Comparison of ENCODE assay signal across 8 cellular contexts in the genomic region with DNA sequence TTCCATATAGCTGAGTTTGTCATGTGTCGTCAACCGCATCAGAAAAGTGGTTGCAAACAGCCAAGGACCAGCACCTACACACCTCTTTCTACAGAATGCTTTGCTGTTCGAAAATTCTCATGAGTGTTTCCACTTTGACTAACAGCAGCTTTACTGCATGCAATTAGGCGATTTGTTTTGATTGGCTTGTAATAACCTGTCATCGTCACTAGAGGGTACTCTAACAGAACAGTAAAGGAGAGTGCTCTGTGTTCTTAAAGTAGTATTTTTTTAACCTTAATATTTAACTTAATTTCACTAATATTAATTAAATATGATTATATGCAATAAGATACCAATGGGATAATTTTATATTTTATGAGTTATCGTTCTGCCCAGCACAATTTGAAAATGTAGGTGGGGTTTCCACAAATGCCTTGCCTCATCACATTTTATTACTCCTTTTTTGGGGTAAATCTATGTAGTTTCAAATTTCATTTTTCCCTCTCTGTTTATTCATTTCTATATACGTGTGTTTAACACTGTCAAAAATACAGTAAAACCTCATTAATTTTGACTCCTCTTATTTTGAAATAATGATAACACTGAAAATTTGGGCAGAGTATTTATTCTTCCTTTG.
DNase-seq lines count a peak whose midpoint lies in the region; ATAC-seq and TF ChIP-seq lines count a peak whose summit lies in the region.

No MANE protein-coding gene starts in this region.

- H3K4me1 Mint-ChIP-seq in T-helper 2 cell treated with Interferon-gamma antibody and Interleukin-4, amounts not matched to agents 5 μg/mL and 100 μg/mL, for 36 hours (ENCODE audit: low read depth), result no peaks in the 10 kb centered on the region

- no peaks in the 10 kb centered on the region for H3K9me3 ChIP-seq in breast epithelium
- H3K9me3 ChIP-seq in liver (ENCODE audit: control insufficient read depth in 4 of 4, low read length in 3 of 4), result no peaks in the 10 kb centered on the region

- H3K27ac Mint-ChIP-seq in T-helper 2 cell treated with Interferon-gamma antibody and Interleukin-4, amounts not matched to agents 5 μg/mL and 100 μg/mL, for 36 hours, result no peak overlapping the region

- H3K9ac ChIP-seq in liver (ENCODE audit: low read depth in 1 of 2, low read length in 2 of 2), result no peak overlapping the region

- no peaks in the 10 kb centered on the region for H3K36me3 ChIP-seq in breast epithelium
- H3K36me3 ChIP-seq in liver (ENCODE audit: control insufficient read depth in 4 of 4, insufficient read depth in 3 of 4, low read depth in 1 of 4, low read length in 3 of 4), result no peaks in the 10 kb centered on the region

- TF ChIP-seq RAD21 in liver (IDR thresholded peaks at IDR 0.05), result peak; percentile 82 to 87

- H3K4me3 ChIP-seq in breast epithelium, result no peak overlapping the region
- H3K4me3 ChIP-seq in liver (ENCODE audit: low read depth in 1 of 3, low read length in 3 of 3), result no peak overlapping the region

- ATAC-seq in GM19438 (IDR thresholded peaks at IDR 0.05; ENCODE audit: low read depth, unreplicated experiment) (peak; percentile 78), HG03432 (IDR thresholded peaks at IDR 0.05; ENCODE audit: unreplicated experiment) (peak; percentile 91)

- TF ChIP-seq POLR2A in breast epithelium (IDR thresholded peaks at IDR 0.05), result no peak

- no peaks in the 10 kb centered on the region for H3K36me3 Mint-ChIP-seq in T-helper 2 cell treated with Interferon-gamma antibody and Interleukin-4, amounts not matched to agents 5 μg/mL and 100 μg/mL, for 36 hours (ENCODE audit: low read depth)

- H3K4me3 Mint-ChIP-seq in T-helper 2 cell treated with Interferon-gamma antibody and Interleukin-4, amounts not matched to agents 5 μg/mL and 100 μg/mL, for 36 hours, result no peak overlapping the region

- 5% methylated on average over 7 of the region's 7 CpGs for WGBS in liver

- DNase-seq in DMS153 treated with DMSO at 0.1 percent for 48 hours (lab: John Stamatoyannopoulos, UW; ENCODE audit: unreplicated experiment), result peak; percentile 60
- DNase-seq in NCI-H524 treated with DMSO at 0.1 percent for 48 hours (lab: John Stamatoyannopoulos, UW), result peak; percentile 45
- no peak for DNase-seq in breast epithelium (ENCODE audit: low spot score in 2 of 2)
- DNase-seq in activated CD4-positive, alpha-beta T cell treated with anti-CD3 and anti-CD28 coated beads for 4 hours, result no peak
- DNase-seq in T-helper 2 cell treated with Interferon-gamma antibody and Interleukin-4, amounts not matched to agents 5 μg/mL and 100 μg/mL, for 36 hours (ENCODE audit: low spot score), result no peak

- H3K27me3 ChIP-seq in breast epithelium (no peaks in the 10 kb centered on the region), liver (ENCODE audit: control insufficient read depth in 4 of 4, insufficient read depth in 4 of 4, low read length in 3 of 4) (no peaks in the 10 kb centered on the region)

- H3K4me1 ChIP-seq in breast epithelium (no peaks in the 10 kb centered on the region), liver (ENCODE audit: control insufficient read depth in 4 of 4, insufficient read depth in 4 of 4, low read length in 3 of 4) (peaks cover 0 to 6% (median 0%) of the 10 kb centered on the region in 4 donors)

- peak; percentile 48 to 53 (median 48) for TF ChIP-seq CTCF in breast epithelium (IDR thresholded peaks at IDR 0.05)
- TF ChIP-seq CTCF in liver (IDR thresholded peaks at IDR 0.05; ENCODE audit: low read depth, low read length, missing input control), result peak; percentile 77

- no peaks in the 10 kb centered on the region for H3K27me3 Mint-ChIP-seq in T-helper 2 cell treated with Interferon-gamma antibody and Interleukin-4, amounts not matched to agents 5 μg/mL and 100 μg/mL, for 36 hours (ENCODE audit: low read depth)

- intact Hi-C loops in breast epithelium (cut with DNase I; ENCODE audit: low total_unique reads), result loop anchor here (5.0 kb wide), 1 partner anchor 1363 kb away; no protein-coding TSS in a partner anchor

- H3K9me3 Mint-ChIP-seq in T-helper 2 cell treated with Interferon-gamma antibody and Interleukin-4, amounts not matched to agents 5 μg/mL and 100 μg/mL, for 36 hours, result no peaks in the 10 kb centered on the region

- H3K27ac ChIP-seq in breast epithelium (no peak overlapping the region), liver (ENCODE audit: low read depth in 1 of 2, low read length in 2 of 2) (no peak overlapping the region)

TF ChIP-seq in liver, 16 proteins besides CTCF, POLR2A, EP300 and RAD21:
- TF ChIP-seq HNF4A (conservative IDR thresholded peaks at IDR 0.05) (no peak), GABPA (IDR thresholded peaks at IDR 0.05 in 1 of 2, conservative IDR thresholded peaks at IDR 0.05 in 1 of 2) (no peak), EGR1 (IDR thresholded peaks at IDR 0.05; ENCODE audit: low read depth in 2 of 2) (no peak), SP1 (IDR thresholded peaks at IDR 0.05) (no peak), RXRA (IDR thresholded peaks at IDR 0.05) (no peak), FOXA1 (IDR thresholded peaks at IDR 0.05) (no peak), YY1 (IDR thresholded peaks at IDR 0.05) (no peak), FOXA2 (IDR thresholded peaks at IDR 0.05) (no peak)
- TF ChIP-seq, protein P1, sequence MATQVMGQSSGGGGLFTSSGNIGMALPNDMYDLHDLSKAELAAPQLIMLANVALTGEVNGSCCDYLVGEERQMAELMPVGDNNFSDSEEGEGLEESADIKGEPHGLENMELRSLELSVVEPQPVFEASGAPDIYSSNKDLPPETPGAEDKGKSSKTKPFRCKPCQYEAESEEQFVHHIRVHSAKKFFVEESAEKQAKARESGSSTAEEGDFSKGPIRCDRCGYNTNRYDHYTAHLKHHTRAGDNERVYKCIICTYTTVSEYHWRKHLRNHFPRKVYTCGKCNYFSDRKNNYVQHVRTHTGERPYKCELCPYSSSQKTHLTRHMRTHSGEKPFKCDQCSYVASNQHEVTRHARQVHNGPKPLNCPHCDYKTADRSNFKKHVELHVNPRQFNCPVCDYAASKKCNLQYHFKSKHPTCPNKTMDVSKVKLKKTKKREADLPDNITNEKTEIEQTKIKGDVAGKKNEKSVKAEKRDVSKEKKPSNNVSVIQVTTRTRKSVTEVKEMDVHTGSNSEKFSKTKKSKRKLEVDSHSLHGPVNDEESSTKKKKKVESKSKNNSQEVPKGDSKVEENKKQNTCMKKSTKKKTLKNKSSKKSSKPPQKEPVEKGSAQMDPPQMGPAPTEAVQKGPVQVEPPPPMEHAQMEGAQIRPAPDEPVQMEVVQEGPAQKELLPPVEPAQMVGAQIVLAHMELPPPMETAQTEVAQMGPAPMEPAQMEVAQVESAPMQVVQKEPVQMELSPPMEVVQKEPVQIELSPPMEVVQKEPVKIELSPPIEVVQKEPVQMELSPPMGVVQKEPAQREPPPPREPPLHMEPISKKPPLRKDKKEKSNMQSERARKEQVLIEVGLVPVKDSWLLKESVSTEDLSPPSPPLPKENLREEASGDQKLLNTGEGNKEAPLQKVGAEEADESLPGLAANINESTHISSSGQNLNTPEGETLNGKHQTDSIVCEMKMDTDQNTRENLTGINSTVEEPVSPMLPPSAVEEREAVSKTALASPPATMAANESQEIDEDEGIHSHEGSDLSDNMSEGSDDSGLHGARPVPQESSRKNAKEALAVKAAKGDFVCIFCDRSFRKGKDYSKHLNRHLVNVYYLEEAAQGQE (IDR thresholded peaks at IDR 0.05), result no peak
- TF ChIP-seq, protein P2, sequence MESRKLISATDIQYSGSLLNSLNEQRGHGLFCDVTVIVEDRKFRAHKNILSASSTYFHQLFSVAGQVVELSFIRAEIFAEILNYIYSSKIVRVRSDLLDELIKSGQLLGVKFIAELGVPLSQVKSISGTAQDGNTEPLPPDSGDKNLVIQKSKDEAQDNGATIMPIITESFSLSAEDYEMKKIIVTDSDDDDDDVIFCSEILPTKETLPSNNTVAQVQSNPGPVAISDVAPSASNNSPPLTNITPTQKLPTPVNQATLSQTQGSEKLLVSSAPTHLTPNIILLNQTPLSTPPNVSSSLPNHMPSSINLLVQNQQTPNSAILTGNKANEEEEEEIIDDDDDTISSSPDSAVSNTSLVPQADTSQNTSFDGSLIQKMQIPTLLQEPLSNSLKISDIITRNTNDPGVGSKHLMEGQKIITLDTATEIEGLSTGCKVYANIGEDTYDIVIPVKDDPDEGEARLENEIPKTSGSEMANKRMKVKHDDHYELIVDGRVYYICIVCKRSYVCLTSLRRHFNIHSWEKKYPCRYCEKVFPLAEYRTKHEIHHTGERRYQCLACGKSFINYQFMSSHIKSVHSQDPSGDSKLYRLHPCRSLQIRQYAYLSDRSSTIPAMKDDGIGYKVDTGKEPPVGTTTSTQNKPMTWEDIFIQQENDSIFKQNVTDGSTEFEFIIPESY (IDR thresholded peaks at IDR 0.05), result no peak

Comparison
In these comparisons a context has a peak if more than half of its experiments do, and no peak if none do; other contexts are left out.
1. DNase-seq: peak in DMS153 treated with DMSO at 0.1 percent for 48 hours (single experiment) and NCI-H524 treated with DMSO at 0.1 percent for 48 hours (single experiment); none in breast epithelium (0 of 2), activated CD4-positive, alpha-beta T cell treated with anti-CD3 and anti-CD28 coated beads for 4 hours (0 of 2) and T-helper 2 cell treated with Interferon-gamma antibody and Interleukin-4, amounts not matched to agents 5 μg/mL and 100 μg/mL, for 36 hours (single experiment).